ENCODE assay signal across 20 cellular contexts in genomic region chr5:15687401-15687800, GRCh38.
"Had no signal": no experiment of that assay in that cellular context is flagged by ENCODE, and none has a peak within 500 bp of the region (broad histone marks: within the 10 kb centered on the region; RNA-seq: fewer than 3 reads in every experiment).

No MANE protein-coding gene starts in this region.

- H3K4me1 ChIP-seq: colonic mucosa, parathyroid adenoma, suprapubic skin, thyroid gland had no signal

- H3K27ac ChIP-seq: colonic mucosa, esophagus squamous epithelium, hepatocyte, parathyroid adenoma, right atrium auricular region, stomach, suprapubic skin, thyroid gland, uterus had no signal

- H3K4me3 ChIP-seq: colonic mucosa, esophagus squamous epithelium, hepatocyte, lung, right atrium auricular region, stomach, suprapubic skin, thyroid gland, uterus had no signal

- FAIRE-seq: small intestine had no signal

- ATAC-seq: left colon; left ventricle myocardium superior; naive thymus-derived CD4-positive, alpha-beta T cell had no signal

- H3K36me3 ChIP-seq: colonic mucosa, esophagus squamous epithelium, right atrium auricular region, stomach, suprapubic skin, thyroid gland, uterus had no signal

- H3K9me3 ChIP-seq: colonic mucosa, esophagus squamous epithelium, right atrium auricular region, stomach, suprapubic skin, thyroid gland, uterus had no signal

- H3K27me3 ChIP-seq: colonic mucosa, esophagus squamous epithelium, hepatocyte, right atrium auricular region, stomach, suprapubic skin, thyroid gland, uterus had no signal

- DNase-seq: colonic mucosa; dermis blood vessel endothelial cell; esophagus squamous epithelium; foreskin fibroblast; left colon; left ventricle myocardium superior; mesendoderm; naive thymus-derived CD4-positive, alpha-beta T cell; nephron progenitor cell; small intestine; stimulated activated CD4-positive, alpha-beta T cell treated with anti-CD3 and anti-CD28 coated beads, Interleukin-12 subunit alpha, Interleukin-12 subunit beta, amount 100 ng/mL, for 4 hours; stimulated activated naive CD4-positive, alpha-beta T cell; stomach; thyroid gland; uterus had no signal
